In genomic region chr21:21149445-21149844, GRCh38 we compare ENCODE assay signal across 1 cellular context.
A peak's percentile ranks its signal among the peaks of the same experiment; 100 is the strongest.
TF ChIP-seq lines count a peak whose summit lies in the region.
"Not testable (repeated sequence)": the region's sequence is repeated elsewhere in the genome, so short reads cannot be mapped to it uniquely, and the experiment has no call there.

No MANE protein-coding gene starts in this region.

TF ChIP-seq in K562, 482 proteins besides CTCF, POLR2A, EP300 and RAD21 (continued from another document):
- TF ChIP-seq ZNF592 (IDR thresholded peaks at IDR 0.05) = peak; percentile 45
- 0 out of 2 replicates have a peak, but pooled peaks have one; percentile 19 for TF ChIP-seq GTF2E2 (tag; IDR thresholded peaks at IDR 0.05)
- peak; percentile 75 for TF ChIP-seq EP400 (IDR thresholded peaks at IDR 0.05)
- 0 out of 2 replicates have a peak, but pooled peaks have one; percentile 11 for TF ChIP-seq PKNOX1 (IDR thresholded peaks at IDR 0.05)
- TF ChIP-seq MGA (IDR thresholded peaks at IDR 0.05) = peak; percentile 70
- TF ChIP-seq ATF7 (IDR thresholded peaks at IDR 0.05) = 0 out of 2 replicates have a peak, but pooled peaks have one; percentile 13
- TF ChIP-seq HDAC2 (IDR thresholded peaks at IDR 0.05) = 0 out of 2 replicates have a peak, but pooled peaks have one; percentile 24
- TF ChIP-seq NFRKB (IDR thresholded peaks at IDR 0.05; ENCODE audit: low read depth) = peak; percentile 80; the same call in 1 of the 2 replicates
- 0 out of 2 replicates have a peak, but pooled peaks have one; percentile 22 for TF ChIP-seq ATF3 (IDR thresholded peaks at IDR 0.05)
- TF ChIP-seq ATF3 (CRISPR knock-in tag; conservative IDR thresholded peaks at IDR 0.05) = not testable (repeated sequence)
- TF ChIP-seq VEZF1 (CRISPR knock-in tag; IDR thresholded peaks at IDR 0.05) = peak; percentile 27; the same call in 1 of the 2 replicates
- peak; percentile 35; the same call in 1 of the 2 replicates for TF ChIP-seq DPF2 (IDR thresholded peaks at IDR 0.05)
- TF ChIP-seq NKRF (IDR thresholded peaks at IDR 0.05; ENCODE audit: borderline replicate concordance) = 0 out of 2 replicates have a peak, but pooled peaks have one; percentile 42
